In the genomic region with DNA sequence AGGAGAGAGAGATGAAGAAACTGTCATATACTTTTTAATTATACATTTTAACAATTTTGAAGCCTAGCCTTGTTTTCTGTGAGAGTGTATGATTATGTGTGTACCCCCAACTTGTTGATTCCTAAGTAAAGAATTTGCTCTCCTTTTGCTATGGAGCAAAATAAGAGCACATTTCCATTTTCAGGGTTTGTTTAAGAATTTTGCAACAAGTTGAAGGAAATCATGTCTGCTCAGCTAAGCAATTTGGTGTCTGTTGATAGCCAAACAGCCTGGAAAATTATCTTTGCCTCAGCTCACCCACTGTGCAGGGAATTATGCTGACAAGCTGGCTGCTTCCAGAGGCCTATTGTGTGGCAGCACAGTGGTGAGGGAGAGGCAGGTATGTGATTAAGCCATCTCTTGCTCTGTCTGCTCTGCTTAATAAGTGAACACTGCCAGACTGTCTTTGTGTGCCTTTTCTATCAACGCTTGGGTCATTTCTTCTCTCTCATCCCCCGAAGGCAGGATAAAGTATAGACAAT, we compare ENCODE assay signal across 23 cellular contexts.
DNase-seq lines count a peak whose midpoint lies in the region; ATAC-seq, FAIRE-seq and TF ChIP-seq lines count a peak whose summit lies in the region.
"Had no signal": no experiment of that assay in that cellular context is flagged by ENCODE, and none has a peak within 500 bp of the region (broad histone marks: within the 10 kb centered on the region; RNA-seq: fewer than 3 reads in every experiment).

No MANE protein-coding gene starts in this region.

- no peaks in the 10 kb centered on the region for H3K36me3 ChIP-seq in pancreas
- no peaks in the 10 kb centered on the region for H3K36me3 ChIP-seq in suprapubic skin
- H3K36me3 ChIP-seq: thoracic aorta had no signal

- H3K9me3 ChIP-seq in pancreas (no peaks in the 10 kb centered on the region), suprapubic skin (no peaks in the 10 kb centered on the region)
- H3K9me3 ChIP-seq: thoracic aorta had no signal

- ATAC-seq in pancreas (peak in 3 of 4 donors; percentile 32 to 81 (median 71)), GM18858 (IDR thresholded peaks at IDR 0.05; ENCODE audit: unreplicated experiment) (no peak)
- ATAC-seq: left lobe of liver; stimulated activated naive B cell treated with anti-CD40 and anti-IgM and Interleukin-4, amounts not matched to agents 10 μg/mL and 1 μg/mL and 100 μg/mL, for 72 hours had no signal

- FAIRE-seq in pancreas (lab: Jason Lieb, UNC): no peak

- H3K27ac ChIP-seq in pancreas (no peak overlapping the region), suprapubic skin (no peak overlapping the region)
- H3K27ac ChIP-seq: skin epidermis, thoracic aorta had no signal

- DNase-seq in NCI-H1417 (lab: John Stamatoyannopoulos, UW) (peak in 2 of 3 experiments; percentile 65 to 91), NCI-H2171 (lab: John Stamatoyannopoulos, UW) (peak; percentile 22), astrocyte of the hippocampus (ENCODE audit: low read depth, low spot score) (peak; percentile 51), pancreas (no peak), AML-193 (lab: John Stamatoyannopoulos, UW) (no peak), suprapubic skin (ENCODE audit: low spot score in 2 of 2) (no peak)
- DNase-seq: activated CD4-positive, alpha-beta T cell treated with anti-CD3 and anti-CD28 coated beads for 1 hour; activated naive CD4-positive, alpha-beta T cell treated with anti-CD3 and anti-CD28 coated beads, Interleukin-2, amount 10 ng/mL, durations not matched to agents 7 days and 5 days; activated T-cell treated with anti-CD3 and anti-CD28 coated beads, Interleukin-2, amount 50 U/mL, for 48 hours; CD4-positive, alpha-beta memory T cell; central memory CD4-positive, alpha-beta T cell; DMS53; GF-D8; KG1; NCI-H187 treated with DMSO at 0.1 percent for 48 hours; NCI-H524 treated with DMSO at 0.1 percent for 48 hours; Right ventricle myocardium superior; stimulated activated naive B cell treated with anti-CD40 and anti-IgM and Interleukin-4, amounts not matched to agents 10 μg/mL and 1 μg/mL and 100 μg/mL, for 72 hours had no signal

- H3K27me3 ChIP-seq in pancreas (no peaks in the 10 kb centered on the region), suprapubic skin (no peaks in the 10 kb centered on the region)
- H3K27me3 ChIP-seq: dorsolateral prefrontal cortex had no signal

- TF ChIP-seq POLR2A in suprapubic skin (IDR thresholded peaks at IDR 0.05): no peak

- no peak overlapping the region for H3K4me3 ChIP-seq in pancreas
- H3K4me3 ChIP-seq in suprapubic skin: no peak overlapping the region
- H3K4me3 ChIP-seq: dorsolateral prefrontal cortex, skin epidermis, thoracic aorta had no signal

- TF ChIP-seq CTCF in pancreas (IDR thresholded peaks at IDR 0.05) (no peak), suprapubic skin (IDR thresholded peaks at IDR 0.05) (no peak)

- no peaks in the 10 kb centered on the region for H3K4me1 ChIP-seq in pancreas
- no peaks in the 10 kb centered on the region for H3K4me1 ChIP-seq in suprapubic skin

- intact Hi-C loops in pancreas (cut with DNase I): no loop called here

- no peak for TF ChIP-seq EP300 in suprapubic skin (IDR thresholded peaks at IDR 0.05)

- WGBS in pancreas, 2 donors: 44 to 59% methylated on average over 2 of the region's 2 CpGs
- WGBS in suprapubic skin: 88% methylated on average over 2 of the region's 2 CpGs

Comparison
In these comparisons a context has a peak if more than half of its experiments do, and no peak if none do; other contexts are left out.
1. DNase-seq: peak in NCI-H1417 (2 of 3), NCI-H2171 (single experiment) and astrocyte of the hippocampus (single experiment); none in pancreas (0 of 6), AML-193 (0 of 2) and suprapubic skin (0 of 2).